In the genomic region with DNA sequence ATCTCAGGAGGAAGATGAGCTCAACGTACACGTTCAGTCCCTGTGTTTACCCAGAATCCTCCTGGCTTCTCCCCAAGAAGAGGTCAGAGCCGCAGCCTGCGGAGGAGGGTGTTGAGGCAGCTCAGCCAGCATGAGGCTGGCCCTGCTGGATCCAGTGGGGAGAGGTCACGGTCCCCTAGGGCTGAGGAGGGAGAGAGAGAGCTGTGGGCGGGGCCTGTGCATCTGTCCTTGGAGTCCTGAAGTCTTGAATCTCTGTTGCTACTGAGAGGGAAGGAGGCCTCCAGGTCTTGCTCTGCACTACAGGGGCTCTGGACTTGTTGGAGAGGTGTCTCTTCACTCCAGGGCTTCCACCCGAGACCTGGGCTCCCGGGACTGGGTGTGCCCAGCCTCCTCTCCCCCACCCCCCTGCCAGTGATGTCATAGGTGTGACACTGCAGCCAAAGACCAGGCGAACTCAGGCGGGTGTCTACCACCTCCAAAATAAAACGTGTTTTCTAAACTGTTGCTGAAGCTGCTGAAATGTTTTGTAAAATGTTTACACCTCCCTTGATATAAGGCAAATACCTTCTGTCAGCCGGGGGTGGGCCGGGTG, we compare ENCODE assay signal across 23 cellular contexts.
"Had no signal": no experiment of that assay in that cellular context is flagged by ENCODE, and none has a peak within 500 bp of the region (broad histone marks: within the 10 kb centered on the region; RNA-seq: fewer than 3 reads in every experiment).

No MANE protein-coding gene starts in this region.

- H3K4me1 ChIP-seq: foreskin keratinocyte, heart left ventricle, left ventricle myocardium inferior, transverse colon had no signal

- H3K4me2 ChIP-seq: smooth muscle cell had no signal

- H3K27me3 ChIP-seq: foreskin keratinocyte, neutrophil, transverse colon had no signal

- H3K27ac ChIP-seq: coronary artery, foreskin keratinocyte, heart left ventricle, left ventricle myocardium inferior, neutrophil, thoracic aorta, transverse colon had no signal

- H3K36me3 Mint-ChIP-seq: natural killer cell treated with Interleukin-12 subunit alpha and Interleukin-12 subunit beta and Interleukin-15 and Interleukin-18, amount 100 ng/mL, for 72 hours had no signal

- ATAC-seq: foreskin keratinocyte; natural killer cell treated with Interleukin-12 subunit alpha and Interleukin-12 subunit beta and Interleukin-15 and Interleukin-18, amount 100 ng/mL, for 72 hours; stimulated activated naive B cell treated with anti-CD40 and anti-IgM and Interleukin-4, amounts not matched to agents 10 μg/mL and 1 μg/mL and 100 μg/mL, for 72 hours; stimulated activated naive CD8-positive, alpha-beta T cell treated with anti-CD3 and anti-CD28 coated beads, Interleukin-15, amount 100 ng/mL, for 72 hours had no signal

- DNase-seq: central memory CD4-positive, alpha-beta T cell; effector CD4-positive, alpha-beta T cell; endodermal cell; erythroblast; foreskin keratinocyte; hippocampal formation; islet precursor cell; left ventricle myocardium inferior; mesenchymal stem cell; midbrain; right cardiac atrium; stimulated activated CD4-positive, alpha-beta T cell treated with anti-CD3 and anti-CD28 coated beads, Interleukin-4, amount 100 ng/mL, for 24 hours; stimulated activated naive B cell treated with anti-CD40 and anti-IgM and Interleukin-4, amounts not matched to agents 10 μg/mL and 1 μg/mL and 100 μg/mL, for 72 hours; stimulated activated naive CD8-positive, alpha-beta T cell treated with anti-CD3 and anti-CD28 coated beads, Interleukin-15, amount 100 ng/mL, for 72 hours; substantia nigra; transverse colon had no signal

- H3K4me1 Mint-ChIP-seq: endodermal cell; stimulated activated naive B cell treated with anti-CD40 and anti-IgM and Interleukin-4, amounts not matched to agents 10 μg/mL and 1 μg/mL and 100 μg/mL, for 72 hours; stimulated activated naive CD8-positive, alpha-beta T cell treated with anti-CD3 and anti-CD28 coated beads, Interleukin-15, amount 100 ng/mL, for 72 hours had no signal

- H3K27me3 Mint-ChIP-seq: stimulated activated naive CD8-positive, alpha-beta T cell treated with anti-CD3 and anti-CD28 coated beads, Interleukin-15, amount 100 ng/mL, for 72 hours had no signal

- H3K4me3 ChIP-seq: coronary artery, heart left ventricle, left ventricle myocardium inferior, lung, smooth muscle cell, thoracic aorta, transverse colon had no signal

- H3K4me3 Mint-ChIP-seq: endodermal cell; natural killer cell treated with Interleukin-12 subunit alpha and Interleukin-12 subunit beta and Interleukin-15 and Interleukin-18, amount 100 ng/mL, for 72 hours; stimulated activated naive B cell treated with anti-CD40 and anti-IgM and Interleukin-4, amounts not matched to agents 10 μg/mL and 1 μg/mL and 100 μg/mL, for 72 hours; stimulated activated naive CD8-positive, alpha-beta T cell treated with anti-CD3 and anti-CD28 coated beads, Interleukin-15, amount 100 ng/mL, for 72 hours had no signal

- H3K27ac Mint-ChIP-seq: endodermal cell; natural killer cell treated with Interleukin-12 subunit alpha and Interleukin-12 subunit beta and Interleukin-15 and Interleukin-18, amount 100 ng/mL, for 72 hours; stimulated activated naive B cell treated with anti-CD40 and anti-IgM and Interleukin-4, amounts not matched to agents 10 μg/mL and 1 μg/mL and 100 μg/mL, for 72 hours; stimulated activated naive CD8-positive, alpha-beta T cell treated with anti-CD3 and anti-CD28 coated beads, Interleukin-15, amount 100 ng/mL, for 72 hours had no signal

- H3K36me3 ChIP-seq: heart left ventricle, left ventricle myocardium inferior, neutrophil, thoracic aorta, transverse colon had no signal

- H3K9me3 Mint-ChIP-seq: endodermal cell; natural killer cell treated with Interleukin-12 subunit alpha and Interleukin-12 subunit beta and Interleukin-15 and Interleukin-18, amount 100 ng/mL, for 72 hours had no signal

- H3K9me3 ChIP-seq: neutrophil, thoracic aorta, transverse colon had no signal
